ENCODE assay signal across 12 cellular contexts in the genomic region with DNA sequence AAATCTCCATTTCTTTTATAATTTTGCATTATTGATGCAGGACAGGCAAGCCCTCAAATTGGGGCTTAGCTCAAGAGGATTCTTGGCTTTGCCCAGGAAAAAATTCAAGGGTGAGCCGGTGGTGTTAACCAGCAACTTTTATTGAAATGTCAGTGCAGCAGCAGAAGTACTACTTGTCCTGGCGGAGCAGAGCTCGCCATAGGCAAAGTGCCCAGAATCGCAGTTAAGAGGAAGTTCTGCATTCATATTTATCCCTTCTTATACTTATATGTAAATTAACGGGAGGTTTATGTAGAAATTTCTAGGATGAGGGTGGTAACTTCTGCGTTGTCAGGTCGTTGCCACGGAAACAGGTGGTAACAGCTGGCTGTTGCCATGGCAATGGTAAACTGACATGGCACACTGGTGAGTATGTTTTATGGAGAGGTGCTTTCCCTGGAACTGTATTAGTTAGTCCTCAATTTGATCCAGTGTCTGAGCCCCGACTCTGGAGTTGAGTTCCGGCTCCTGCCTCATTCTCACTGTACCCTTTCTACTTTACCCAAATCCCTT.
DNase-seq lines count a peak whose midpoint lies in the region; ATAC-seq, FAIRE-seq and TF ChIP-seq lines count a peak whose summit lies in the region.
"Had no signal": no experiment of that assay in that cellular context is flagged by ENCODE, and none has a peak within 500 bp of the region (broad histone marks: within the 10 kb centered on the region; RNA-seq: fewer than 3 reads in every experiment).

No MANE protein-coding gene starts in this region.

- RAD21 ChIA-PET in GM12878 (lab: Charles Lee; ENCODE audit: unreplicated experiment): no interaction called here

- FAIRE-seq in HepG2 (lab: Jason Lieb, UNC) (no peak), GM12878 (lab: Jason Lieb, UNC) (no peak)

- peaks cover 0 to 5% of the 10 kb centered on the region in 2 experiments; a peak in 1 of 5 replicates for H3K27me3 ChIP-seq in HepG2 (ENCODE audit: control insufficient read depth in 1 of 2, insufficient read depth in 2 of 2, low read length in 2 of 2)
- H3K27me3 ChIP-seq in right lobe of liver: no peaks in the 10 kb centered on the region
- no peaks in the 10 kb centered on the region for H3K27me3 ChIP-seq in GM12878 (replicated peaks in 1 of 2; ENCODE audit: control insufficient read depth in 2 of 2, insufficient read depth in 2 of 2, low read length in 1 of 2)
- H3K27me3 ChIP-seq: gastrocnemius medialis, vagina had no signal

- no peak overlapping the region for H3K4me2 ChIP-seq in HepG2 (ENCODE audit: low read depth, low read length)
- H3K4me2 ChIP-seq in GM12878 (ENCODE audit: control insufficient read depth, insufficient read depth): no peak overlapping the region

- H3K79me2 ChIP-seq in HepG2 (ENCODE audit: insufficient read depth, low read length) (no peaks in the 10 kb centered on the region), GM12878 (ENCODE audit: control insufficient read depth, insufficient read depth, low read length) (no peaks in the 10 kb centered on the region)

- no peaks in the 10 kb centered on the region for H3K9me3 ChIP-seq in HepG2 (ENCODE audit: low read length)
- no peaks in the 10 kb centered on the region for H3K9me3 ChIP-seq in right lobe of liver
- no peaks in the 10 kb centered on the region for H3K9me3 ChIP-seq in GM12878 (replicated peaks; ENCODE audit: control insufficient read depth, insufficient read depth, low read length)
- H3K9me3 ChIP-seq: gastrocnemius medialis, vagina had no signal

- intact Hi-C loops in HepG2 (cut with micrococcal nuclease; ENCODE audit: unreplicated experiment) (no loop called here), right lobe of liver (cut with DNase I) (no loop called here), GM12878 (cut with micrococcal nuclease; ENCODE audit: unreplicated experiment) (no loop called here)

- no peak; the same call in 2 of the 3 replicates for ATAC-seq in HepG2
- ATAC-seq in right lobe of liver: no peak
- no peak for ATAC-seq in GM12878
- no peak for ATAC-seq in activated naive CD8-positive, alpha-beta T cell treated with anti-CD3 and anti-CD28 coated beads, Interleukin-2, amount 50 U/mL, for 24 hours
- ATAC-seq: gastrocnemius medialis had no signal

- BruUV-seq in HepG2 (replicated peaks; lab: Mats Ljungman, UMichigan) (no TSS peak), GM12878 (replicated peaks; lab: Mats Ljungman, UMichigan) (no TSS peak)

- H3K4me1 Mint-ChIP-seq in activated naive CD8-positive, alpha-beta T cell treated with anti-CD3 and anti-CD28 coated beads, Interleukin-2, amount 50 U/mL, for 24 hours: no peaks in the 10 kb centered on the region

- WGBS in HepG2 (ENCODE audit: low lambda C conversion rate): 31% methylated on average over 10 of the region's 10 CpGs
- WGBS in right lobe of liver (ENCODE audit: insufficient coverage, low coverage, low lambda C conversion rate, missing lambda C conversion rate): 46% methylated on average over 10 of the region's 10 CpGs
- WGBS in GM12878 (ENCODE audit: insufficient coverage, insufficient replicate concordance, low lambda C conversion rate, missing lambda C conversion rate): 41% methylated on average over 10 of the region's 10 CpGs

- in situ Hi-C loops in HepG2 (cut with HindIII; ENCODE audit: extremely low pct_ligation_motif_present, low pct_unique_long_range_greater_than_20kb): no loop called here
- in situ Hi-C loops in GM12878 (cut with MboI): no loop called here

- no peak overlapping the region for H3K4me3 Mint-ChIP-seq in activated naive CD8-positive, alpha-beta T cell treated with anti-CD3 and anti-CD28 coated beads, Interleukin-2, amount 50 U/mL, for 24 hours

- POLR2A ChIA-PET in HepG2 (lab: Yijun Ruan, JAX) (no interaction called here), GM12878 (lab: Charles Lee) (no interaction called here)

- no peaks in the 10 kb centered on the region for H3K4me1 ChIP-seq in HepG2 (ENCODE audit: insufficient read depth, low read length)
- H3K4me1 ChIP-seq in right lobe of liver: no peaks in the 10 kb centered on the region
- H3K4me1 ChIP-seq in GM12878 (ENCODE audit: control insufficient read depth, insufficient read depth, low read length): no peaks in the 10 kb centered on the region
- H3K4me1 ChIP-seq: gastrocnemius medialis, vagina had no signal

- H4K20me1 ChIP-seq in HepG2 (ENCODE audit: insufficient read depth, low read length) (no peaks in the 10 kb centered on the region), GM12878 (ENCODE audit: control insufficient read depth, insufficient read depth) (no peaks in the 10 kb centered on the region)

- H3K9ac ChIP-seq in HepG2 (ENCODE audit: insufficient read depth, low read depth, low read length) (no peak overlapping the region), GM12878 (ENCODE audit: control insufficient read depth, insufficient read depth, low read length) (no peak overlapping the region)

- H3K9me3 Mint-ChIP-seq in activated naive CD8-positive, alpha-beta T cell treated with anti-CD3 and anti-CD28 coated beads, Interleukin-2, amount 50 U/mL, for 24 hours: peaks cover 9% of the 10 kb centered on the region

- peak; percentile 3 for DNase-seq in HepG2 (ENCODE audit: low spot score)
- DNase-seq in right lobe of liver: no peak
- DNase-seq in GM12878 (ENCODE audit: low read depth, low spot score): no peak
- DNase-seq in iPS-NIHi7 (ENCODE audit: extremely low spot score): peak; percentile 9
- no peak for DNase-seq in activated naive CD8-positive, alpha-beta T cell treated with anti-CD3 and anti-CD28 coated beads, Interleukin-2, amount 50 U/mL, for 24 hours
- no peak for DNase-seq in activated gamma-delta T cell treated with Interleukin-2 at 50 U/mL for 16 hours
- no peak for DNase-seq in ureter (ENCODE audit: low spot score)
- no peak for DNase-seq in HuH-7 (ENCODE audit: low spot score)
- DNase-seq: dermis blood vessel endothelial cell, gastrocnemius medialis, NCI-H510A treated with DMSO at 0.1 percent for 48 hours had no signal

- H2AFZ ChIP-seq in HepG2 (ENCODE audit: low read length): no peak overlapping the region
- no peak overlapping the region for H2AFZ ChIP-seq in GM12878 (ENCODE audit: control insufficient read depth, low read depth, low read length)

- no peak for TF ChIP-seq POLR2A in HepG2 (IDR thresholded peaks at IDR 0.05; ENCODE audit: insufficient read depth in 1 of 2, low read depth in 2 of 2, low read length in 2 of 2)
- TF ChIP-seq POLR2A in right lobe of liver (IDR thresholded peaks at IDR 0.05): no peak
- no peak for TF ChIP-seq POLR2A in GM12878 (IDR thresholded peaks at IDR 0.05; ENCODE audit: low read depth, low read length)

- H3K27ac Mint-ChIP-seq in activated naive CD8-positive, alpha-beta T cell treated with anti-CD3 and anti-CD28 coated beads, Interleukin-2, amount 50 U/mL, for 24 hours: no peak overlapping the region

- no peak for TF ChIP-seq EP300 in HepG2 (IDR thresholded peaks at IDR 0.05; ENCODE audit: low read depth in 2 of 2, low read length in 2 of 2)
- TF ChIP-seq EP300 in HepG2 (CRISPR knock-in tag; IDR thresholded peaks at IDR 0.05; ENCODE audit: borderline replicate concordance): no peak
- no peak for TF ChIP-seq EP300 in GM12878 (IDR thresholded peaks at IDR 0.05; ENCODE audit: borderline replicate concordance in 1 of 2, control insufficient read depth in 1 of 2, low read depth in 2 of 2, low read length in 2 of 2)

- no peak overlapping the region for H3K4me3 ChIP-seq in HepG2 (replicated peaks in 1 of 3; ENCODE audit: insufficient read depth in 1 of 3, low read depth in 2 of 3, low read length in 3 of 3)
- no peak overlapping the region for H3K4me3 ChIP-seq in right lobe of liver
- no peak overlapping the region for H3K4me3 ChIP-seq in GM12878
- H3K4me3 ChIP-seq: gastrocnemius medialis, vagina had no signal

- CTCF ChIA-PET in HepG2 (lab: Yijun Ruan, JAX; ENCODE audit: low intra/inter-chr PET ratio, low total read pairs) (no interaction called here), GM12878 (lab: Yijun Ruan, JAX) (no interaction called here)

- SMC1A ChIA-PET in GM12878 (lab: Charles Lee; ENCODE audit: uncharacterized antibody, unreplicated experiment): no interaction called here

- H3K36me3 Mint-ChIP-seq in activated naive CD8-positive, alpha-beta T cell treated with anti-CD3 and anti-CD28 coated beads, Interleukin-2, amount 50 U/mL, for 24 hours (ENCODE audit: low read depth): no peaks in the 10 kb centered on the region

- no peaks in the 10 kb centered on the region for H3K27me3 Mint-ChIP-seq in activated naive CD8-positive, alpha-beta T cell treated with anti-CD3 and anti-CD28 coated beads, Interleukin-2, amount 50 U/mL, for 24 hours

- H3K27ac ChIP-seq in HepG2 (ENCODE audit: extremely low read length, insufficient read depth, low read length) (no peak overlapping the region), right lobe of liver (no peak overlapping the region), GM12878 (ENCODE audit: control insufficient read depth, insufficient read depth) (no peak overlapping the region)
- H3K27ac ChIP-seq: gastrocnemius medialis, vagina had no signal

- TF ChIP-seq CTCF in HepG2 (CRISPR knock-in tag; IDR thresholded peaks at IDR 0.05): no peak
- TF ChIP-seq CTCF in right lobe of liver (IDR thresholded peaks at IDR 0.05): no peak
- TF ChIP-seq CTCF in GM12878 (IDR thresholded peaks at IDR 0.05 in 2 of 3, conservative IDR thresholded peaks at IDR 0.05 in 1 of 3; ENCODE audit: control insufficient read depth in 2 of 3, extremely low read depth in 1 of 3, insufficient read depth in 1 of 3, low read depth in 3 of 3, low read length in 3 of 3): no peak

- H3K36me3 ChIP-seq in HepG2 (replicated peaks in 1 of 2; ENCODE audit: control insufficient read depth in 1 of 2, insufficient read depth in 2 of 2, low read length in 2 of 2) (no peaks in the 10 kb centered on the region), right lobe of liver (no peaks in the 10 kb centered on the region), GM12878 (ENCODE audit: control insufficient read depth in 2 of 2, insufficient read depth in 2 of 2, low read length in 1 of 2) (no peaks in the 10 kb centered on the region)
- H3K36me3 ChIP-seq: gastrocnemius medialis, vagina had no signal

- TF ChIP-seq RAD21 in HepG2 (CRISPR knock-in tag; IDR thresholded peaks at IDR 0.05): no peak
- TF ChIP-seq RAD21 in GM12878 (IDR thresholded peaks at IDR 0.05; ENCODE audit: insufficient read depth, low read depth, low read length): no peak

TF ChIP-seq in HepG2, 621 proteins besides CTCF, POLR2A, EP300 and RAD21 (continues in another document):
- peak; percentile 70; the same call in 1 of the 2 replicates for TF ChIP-seq RFX3 (CRISPR knock-in tag; IDR thresholded peaks at IDR 0.05)

TF ChIP-seq in GM12878, 131 proteins besides CTCF, POLR2A, EP300 and RAD21:
- TF ChIP-seq RFX5 (IDR thresholded peaks at IDR 0.05; ENCODE audit: low read depth, low read length) (peak; percentile 83), EZH2 (IDR thresholded peaks at IDR 0.05; ENCODE audit: borderline replicate concordance, control insufficient read depth, low read depth, low read length) (no peak)
TF ChIP-seq in GM12878: peak in this region for 1.

Comparison
In these comparisons a context has a peak if more than half of its experiments do, and no peak if none do; other contexts are left out.
1. DNase-seq: peak in HepG2 (single experiment) and iPS-NIHi7 (single experiment); none in right lobe of liver (0 of 3), GM12878 (single experiment), activated naive CD8-positive, alpha-beta T cell treated with anti-CD3 and anti-CD28 coated beads, Interleukin-2, amount 50 U/mL, for 24 hours (single experiment), activated gamma-delta T cell treated with Interleukin-2 at 50 U/mL for 16 hours (single experiment), ureter (single experiment) and HuH-7 (single experiment).